In genomic region chr9:27539479-27540441, GRCh38 we compare ENCODE assay signal across 9 cellular contexts. TPM values are rescaled to one million over a fixed set of nuclear protein-coding genes. Genes with fewer than 3 reads are reported as not detected.
DNase-seq lines count a peak whose midpoint lies in the region; ATAC-seq and TF ChIP-seq lines count a peak whose summit lies in the region.
"Had no signal": no experiment of that assay in that cellular context is flagged by ENCODE, and none has a peak within 500 bp of the region (broad histone marks: within the 10 kb centered on the region; RNA-seq: fewer than 3 reads in every experiment).

No MANE protein-coding gene starts in this region.

- H3K4me3 ChIP-seq in tibial artery = no peak overlapping the region

- H3K9me3 ChIP-seq in tibial artery = no peaks in the 10 kb centered on the region

- peak; percentile 6 for DNase-seq in RPMI7951 (ENCODE audit: low read depth)
- DNase-seq in left ventricle myocardium superior = no peak
- peak; percentile 70 to 82 for DNase-seq in tibial artery
- DNase-seq in activated CD4-positive, alpha-beta T cell treated with anti-CD3 and anti-CD28 coated beads, Interleukin-2, amount 50 U/mL, for 4 hours = no peak
- no peak for DNase-seq in LoVo (ENCODE audit: low spot score)
- DNase-seq in DMS114 treated with DMSO at 0.1 percent for 48 hours (lab: John Stamatoyannopoulos, UW; ENCODE audit: unreplicated experiment) = no peak
- DNase-seq in NCI-H2107 (lab: John Stamatoyannopoulos, UW) = no peak

- intact Hi-C loops in left ventricle myocardium superior (cut with micrococcal nuclease) = no loop called here
- intact Hi-C loops in tibial artery (cut with DNase I; ENCODE audit: low total_unique reads) = no loop called here

- H3K4me1 ChIP-seq in tibial artery = peaks cover 0 to 79% (median 49%) of the 10 kb centered on the region in 4 donors

- peaks cover 0 to 8% (median 0%) of the 10 kb centered on the region in 3 donors for H3K36me3 ChIP-seq in tibial artery

- ATAC-seq in GM21619 (IDR thresholded peaks at IDR 0.05; ENCODE audit: unreplicated experiment) (peak; percentile 37), left ventricle myocardium superior (peak; percentile 90)

- TF ChIP-seq CTCF in tibial artery (IDR thresholded peaks at IDR 0.05) = no peak

- H3K27me3 ChIP-seq in tibial artery = no peaks in the 10 kb centered on the region

- peak overlapping the region; percentile 78 to 90 for H3K27ac ChIP-seq in tibial artery

RNA-seq across cellular contexts. Expression of gene MOB3B, which starts 10.1 kb away (rescaled TPM):
- total RNA-seq in RPMI7951 (2014; rRNA removed; shearing (Covaris generic)) = under 0.01 TPM in 1 of 2 replicates, not detected in the other
- 1.7 TPM for total RNA-seq in left ventricle myocardium superior

RNA-seq across cellular contexts. Expression of gene IFNK, which starts 15.7 kb away (rescaled TPM):
- not detected in 2 replicates for total RNA-seq in RPMI7951 (2014; rRNA removed; shearing (Covaris generic))
- total RNA-seq in left ventricle myocardium superior = not detected
- total RNA-seq: neural crest cell had no signal

RNA-seq across cellular contexts. Expression of gene C9orf72, which starts 33.5 kb away (rescaled TPM):
- total RNA-seq in RPMI7951 (2014; rRNA removed; shearing (Covaris generic)) = 2.3 and 2.6 TPM in 2 replicates
- total RNA-seq in left ventricle myocardium superior = 19.2 TPM

Comparison
In these comparisons a context has a peak if more than half of its experiments do, and no peak if none do; other contexts are left out.
1. DNase-seq: peak in RPMI7951 (single experiment) and tibial artery (2 of 2); none in left ventricle myocardium superior (single experiment), activated CD4-positive, alpha-beta T cell treated with anti-CD3 and anti-CD28 coated beads, Interleukin-2, amount 50 U/mL, for 4 hours (0 of 2), LoVo (single experiment), DMS114 treated with DMSO at 0.1 percent for 48 hours (single experiment) and NCI-H2107 (single experiment).